Comparison of ENCODE assay signal across 29 cellular contexts in the genomic region with DNA sequence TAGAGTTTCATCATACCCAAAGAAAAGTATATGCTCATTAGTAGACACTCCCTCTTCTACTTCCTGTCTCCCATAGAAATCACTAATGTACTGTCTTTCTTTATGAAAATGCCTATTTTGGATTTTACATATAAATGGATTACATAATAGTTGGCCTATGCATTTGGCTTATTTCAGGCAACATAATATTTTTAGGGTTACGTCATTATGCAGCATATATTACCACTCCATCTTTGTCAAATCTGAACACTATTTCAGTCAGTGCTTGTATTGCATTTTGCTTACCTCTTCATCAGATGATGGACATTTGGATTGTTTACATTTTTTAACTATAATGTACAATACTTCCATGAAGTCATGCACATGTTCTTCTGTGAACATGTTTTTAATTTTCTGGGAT.
"Had no signal": no experiment of that assay in that cellular context is flagged by ENCODE, and none has a peak within 500 bp of the region (broad histone marks: within the 10 kb centered on the region; RNA-seq: fewer than 3 reads in every experiment).

No MANE protein-coding gene starts in this region.

- H3K4me2 ChIP-seq: neural progenitor cell, smooth muscle cell had no signal

- H3K36me3 ChIP-seq: neural progenitor cell, ovary, spleen, suprapubic skin, tibial artery, transverse colon, upper lobe of right lung, vagina had no signal

- DNase-seq: naive thymus-derived CD4-positive, alpha-beta T cell; natural killer cell; occipital lobe; ovary; posterior cingulate gyrus; psoas muscle; right cardiac atrium; spleen; stimulated activated CD4-positive, alpha-beta T cell treated with anti-CD3 and anti-CD28 coated beads, Interleukin-12 subunit alpha, Interleukin-12 subunit beta, amount 100 ng/mL, for 4 hours; stimulated activated CD4-positive, alpha-beta T cell treated with anti-CD3 and anti-CD28 coated beads, Interleukin-1b, Interleukin-23, amount 100 ng/mL, for 48 hours; stimulated activated CD4-positive, alpha-beta T cell treated with anti-CD3 and anti-CD28 coated beads, Interleukin-4, amount 100 ng/mL, for 1 hour; stimulated activated CD4-positive, alpha-beta T cell treated with anti-CD3 and anti-CD28 coated beads, Interleukin-4, amount 100 ng/mL, for 4 hours; stimulated activated CD8-positive, alpha-beta memory T cell treated with anti-CD3 and anti-CD28 coated beads, Interleukin-4, amount 100 ng/mL, for 48 hours; stimulated activated naive CD4-positive, alpha-beta T cell; stimulated activated naive CD8-positive, alpha-beta T cell treated with anti-CD3 and anti-CD28 coated beads, Interleukin-15, amount 100 ng/mL, for 72 hours; stimulated activated naive CD8-positive, alpha-beta T cell treated with anti-CD3 and anti-CD28 coated beads, Interleukin-15, Interleukin-2, amounts not matched to agents 100 U/mL and 50 U/mL, for 24 hours; substantia nigra; testis; tibial artery; transverse colon; upper lobe of right lung had no signal

- H3K9ac ChIP-seq: neural progenitor cell, parathyroid adenoma had no signal

- H3K9me3 ChIP-seq: ovary, suprapubic skin, testis, tibial artery, transverse colon, upper lobe of right lung, vagina had no signal

- H3K4me1 ChIP-seq: neural progenitor cell, parathyroid adenoma, psoas muscle, spleen, suprapubic skin, testis, tibial artery, transverse colon, upper lobe of right lung, vagina had no signal

- H3K4me3 ChIP-seq: neural progenitor cell, ovary, psoas muscle, skin epidermis, smooth muscle cell, spleen, suprapubic skin, testis, tibial artery, transverse colon, upper lobe of right lung, vagina had no signal

- H3K27me3 ChIP-seq: neural progenitor cell, ovary, spleen, suprapubic skin, testis, tibial artery, transverse colon, upper lobe of right lung, vagina had no signal

- H2AFZ ChIP-seq: neural progenitor cell, parathyroid adenoma had no signal

- H3K27ac ChIP-seq: neural progenitor cell, ovary, parathyroid adenoma, psoas muscle, skin epidermis, spleen, suprapubic skin, testis, tibial artery, transverse colon, upper lobe of right lung, vagina had no signal

- H3K79me2 ChIP-seq: parathyroid adenoma had no signal

- ATAC-seq: naive thymus-derived CD4-positive, alpha-beta T cell; natural killer cell; psoas muscle; right cardiac atrium; sciatic nerve; stimulated activated memory B cell treated with anti-CD40 and anti-IgM and Interleukin-4, amounts not matched to agents 10 μg/mL and 1 μg/mL and 100 μg/mL, for 72 hours; stimulated activated naive CD8-positive, alpha-beta T cell treated with anti-CD3 and anti-CD28 coated beads, Interleukin-15, amount 100 ng/mL, for 72 hours; stimulated activated naive CD8-positive, alpha-beta T cell treated with anti-CD3 and anti-CD28 coated beads, Interleukin-15, Interleukin-2, amounts not matched to agents 100 U/mL and 50 U/mL, for 24 hours; upper lobe of right lung had no signal
